Comparison of ENCODE assay signal across 8 cellular contexts in the genomic region with DNA sequence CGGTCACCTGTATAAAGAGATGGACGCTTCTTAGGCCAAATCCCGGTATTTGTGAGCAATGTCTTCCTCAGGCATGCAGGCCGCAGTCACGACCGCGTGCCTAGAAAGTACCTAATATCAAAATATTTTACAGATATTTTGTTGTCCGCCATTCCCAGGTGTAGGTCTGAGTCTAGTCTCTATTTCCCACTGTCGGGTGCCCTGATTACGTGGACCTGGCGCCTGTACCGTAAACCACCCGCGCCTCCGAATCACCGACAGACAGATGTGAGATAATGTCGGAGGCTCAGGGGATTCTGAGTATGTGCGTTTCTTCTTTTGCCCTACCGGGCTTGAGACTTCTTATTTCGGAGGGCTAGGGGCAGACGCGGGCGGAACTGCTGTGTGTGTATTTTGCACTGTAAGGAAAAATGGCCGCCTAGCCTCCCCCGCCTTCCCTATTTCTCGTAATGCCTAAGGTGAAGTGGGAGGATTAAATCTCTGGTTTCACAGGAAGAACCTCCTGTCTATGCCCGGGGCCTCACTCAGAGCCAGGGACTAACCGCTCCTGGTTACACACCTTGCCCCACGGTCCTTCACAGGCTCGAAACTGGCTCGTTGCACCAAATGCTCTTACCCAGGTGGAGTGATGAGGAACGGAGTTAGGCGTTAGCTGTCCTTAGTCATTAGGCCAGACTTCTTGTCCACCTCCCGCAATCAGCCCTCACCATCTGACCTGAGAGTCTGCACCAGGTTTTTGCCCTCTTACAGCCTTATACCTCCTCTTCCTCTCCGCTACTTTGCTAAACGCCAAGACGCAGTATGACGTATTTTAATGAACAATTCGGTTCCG. TPM values are rescaled to one million over a fixed set of nuclear protein-coding genes. Genes with fewer than 3 reads are reported as not detected.
DNase-seq lines count a peak whose midpoint lies in the region; ATAC-seq and TF ChIP-seq lines count a peak whose summit lies in the region.

No MANE protein-coding gene starts in this region.

- peaks cover 19% of the 10 kb centered on the region for H3K4me1 ChIP-seq in CD8-positive, alpha-beta memory T cell (ENCODE audit: insufficient read depth, low read length)
- H3K4me1 ChIP-seq in heart right ventricle (peaks cover 0 to 12% (median 0%) of the 10 kb centered on the region in 9 donors), hepatocyte (ENCODE audit: insufficient read depth) (no peaks in the 10 kb centered on the region)

- no peaks in the 10 kb centered on the region for H4K20me1 ChIP-seq in hepatocyte (ENCODE audit: insufficient read depth, poor library complexity, severe bottlenecking)

- TF ChIP-seq CTCF in heart right ventricle (IDR thresholded peaks at IDR 0.05), result no peak
- TF ChIP-seq CTCF in hepatocyte (IDR thresholded peaks at IDR 0.05; ENCODE audit: poor library complexity), result no peak

- H3K9me3 Mint-ChIP-seq in CD8-positive, alpha-beta memory T cell, result no peaks in the 10 kb centered on the region

- no peak overlapping the region for H3K4me2 ChIP-seq in hepatocyte

- H3K36me3 ChIP-seq in CD8-positive, alpha-beta memory T cell (ENCODE audit: insufficient read depth, low read length), result no peaks in the 10 kb centered on the region
- H3K36me3 ChIP-seq in heart right ventricle (peaks cover 0 to 27% (median 0%) of the 10 kb centered on the region in 9 donors), hepatocyte (replicated peaks; ENCODE audit: insufficient read depth, low read depth) (no peaks in the 10 kb centered on the region)

- H3K79me2 ChIP-seq in hepatocyte, result no peaks in the 10 kb centered on the region

- WGBS in heart right ventricle, 2 donors, result 0 to 1% methylated on average over 37 to 40 of the region's 40 CpGs
- no CpG with 5 or more reads among the region's 40 CpGs for WGBS in hepatocyte (ENCODE audit: low lambda C conversion rate, missing lambda C conversion rate)

- intact Hi-C loops in heart right ventricle (cut with DNase I), result loop anchor here in 1 of 10 donors (10.0 kb wide), 1 partner anchor 52 kb away; no protein-coding TSS in a partner anchor

- no peaks in the 10 kb centered on the region for H3K27me3 Mint-ChIP-seq in CD8-positive, alpha-beta memory T cell

- CTCF ChIA-PET in CD8-positive, alpha-beta memory T cell (lab: Charles Lee), result no interaction called here

- DNase-seq in CD8-positive, alpha-beta memory T cell, result peak in 3 of 5 donors; percentile 16 to 62 (median 28)
- DNase-seq in activated CD4-positive, alpha-beta T cell treated with anti-CD3 and anti-CD28 coated beads for 48 hours, result peak; percentile 68
- peak in 1 of 2 donors; percentile 18 for DNase-seq in heart right ventricle
- peak; percentile 59 for DNase-seq in stimulated activated CD8-positive, alpha-beta memory T cell treated with anti-CD3 and anti-CD28 coated beads, Interleukin-4, amount 100 ng/mL, for 48 hours
- DNase-seq in DMS53 treated with DMSO at 0.1 percent for 48 hours (lab: John Stamatoyannopoulos, UW; ENCODE audit: unreplicated experiment), result no peak
- DNase-seq in hepatocyte (ENCODE audit: low spot score), result no peak
- no peak for DNase-seq in HPDE6-E6E7 (ENCODE audit: extremely low spot score)

- POLR2A ChIA-PET in CD8-positive, alpha-beta memory T cell (lab: Charles Lee), result interaction anchor here (1.0 to 1.4 kb wide), 3 partner anchors 69 to 1678 kb away, joined by 3 to 5 read pairs (median 4); partner anchors contain the start of gene UTY

- peak overlapping the region in 2 of 8 donors; percentile 93 to 98 for H3K27ac Mint-ChIP-seq in CD8-positive, alpha-beta memory T cell

- no peaks in the 10 kb centered on the region for H3K9me3 ChIP-seq in CD8-positive, alpha-beta memory T cell (ENCODE audit: low read length)
- H3K9me3 ChIP-seq in heart right ventricle, result no peaks in the 10 kb centered on the region
- H3K9me3 ChIP-seq in hepatocyte (ENCODE audit: low read depth), result no peaks in the 10 kb centered on the region

- peak overlapping the region in 2 of 7 donors; percentile 93 to 99 for H3K4me3 Mint-ChIP-seq in CD8-positive, alpha-beta memory T cell

- ATAC-seq in HG03039 (IDR thresholded peaks at IDR 0.05; ENCODE audit: unreplicated experiment), result peak; percentile 46
- ATAC-seq in heart right ventricle, result peak in 5 of 8 donors; percentile 40 to 70 (median 55)

- no peaks in the 10 kb centered on the region for H3K9me2 ChIP-seq in hepatocyte (replicated peaks; ENCODE audit: insufficient read depth)

- H2AFZ ChIP-seq in hepatocyte, result no peak overlapping the region

- peak overlapping the region; percentile 76 for H3K4me3 ChIP-seq in CD8-positive, alpha-beta memory T cell (ENCODE audit: low read length)
- H3K4me3 ChIP-seq in heart right ventricle (peak overlapping the region in 9 of 10 donors; percentile 8 to 79 (median 69)), hepatocyte (no peak overlapping the region)

- peak overlapping the region; percentile 86 for H3K27ac ChIP-seq in CD8-positive, alpha-beta memory T cell (ENCODE audit: low read depth, low read length)
- peak overlapping the region in 7 of 10 donors; percentile 29 to 89 (median 85) for H3K27ac ChIP-seq in heart right ventricle
- no peak overlapping the region for H3K27ac ChIP-seq in hepatocyte

- H3K4me1 Mint-ChIP-seq in CD8-positive, alpha-beta memory T cell, result peaks cover 0 to 51% (median 0%) of the 10 kb centered on the region in 3 donors

- peaks cover 0 to 44% (median 0%) of the 10 kb centered on the region in 3 donors for H3K36me3 Mint-ChIP-seq in CD8-positive, alpha-beta memory T cell

- no peaks in the 10 kb centered on the region for H3K27me3 ChIP-seq in CD8-positive, alpha-beta memory T cell (ENCODE audit: insufficient read depth, low read length, poor library complexity, severe bottlenecking)
- H3K27me3 ChIP-seq in heart right ventricle (no peaks in the 10 kb centered on the region), hepatocyte (no peaks in the 10 kb centered on the region)

RNA-seq across cellular contexts. Expression of gene USP9Y, which starts 38.1 kb away (rescaled TPM):
- 10 to 100 TPM; 13.0 to 15.0 TPM for total RNA-seq in CD8-positive, alpha-beta memory T cell
- polyA plus RNA-seq in CD8-positive, alpha-beta memory T cell, result not detected
- total RNA-seq in heart right ventricle (10 to 100 TPM in 7 of 10 donors, not detected in 3; 23.2 to 41.2 (median 33.2) TPM), hepatocyte (not detected in 2 replicates)
- polyA plus RNA-seq in heart right ventricle (10 to 100 TPM in 1 of 2 donors, 1 to 10 TPM in 1; 9.3 to 32.1 TPM), hepatocyte (not detected in 2 replicates)

Comparison
In these comparisons a context has a peak if more than half of its experiments do, and no peak if none do; other contexts are left out.
1. DNase-seq: peak in CD8-positive, alpha-beta memory T cell (3 of 5), activated CD4-positive, alpha-beta T cell treated with anti-CD3 and anti-CD28 coated beads for 48 hours (single experiment) and stimulated activated CD8-positive, alpha-beta memory T cell treated with anti-CD3 and anti-CD28 coated beads, Interleukin-4, amount 100 ng/mL, for 48 hours (single experiment); none in DMS53 treated with DMSO at 0.1 percent for 48 hours (single experiment), hepatocyte (single experiment) and HPDE6-E6E7 (single experiment).